ENCODE assay signal across 18 cellular contexts in genomic region chr1:39876136-39876535, GRCh38. TPM values are rescaled to one million over a fixed set of nuclear protein-coding genes. Genes with fewer than 3 reads are reported as not detected.
A peak's percentile ranks its signal among the peaks of the same experiment; 100 is the strongest.
DNase-seq lines count a peak whose midpoint lies in the region; ATAC-seq, FAIRE-seq and TF ChIP-seq lines count a peak whose summit lies in the region.
"Had no signal": no experiment of that assay in that cellular context is flagged by ENCODE, and none has a peak within 500 bp of the region (broad histone marks: within the 10 kb centered on the region; RNA-seq: fewer than 3 reads in every experiment).

No MANE protein-coding gene starts in this region.

- no peaks in the 10 kb centered on the region for H3K9me3 Mint-ChIP-seq in memory B cell

- peak overlapping the region; percentile 53 for H3K4me3 Mint-ChIP-seq in memory B cell
- H3K4me3 Mint-ChIP-seq: GM23338 had no signal

- peaks cover 3 to 24% (median 12%) of the 10 kb centered on the region in 11 experiments for H3K9me3 ChIP-seq in BLaER1 treated with 17β-estradiol and CSF1 and Interleukin-3, amounts not matched to agents 10 nM and 100 nM (replicated peaks in 1 of 11)
- H3K9me3 ChIP-seq in Loucy (ENCODE audit: insufficient read depth, low read depth, low read length) (no peaks in the 10 kb centered on the region), OCI-LY3 (ENCODE audit: insufficient read depth, low read length) (no peaks in the 10 kb centered on the region), HepG2 (ENCODE audit: low read length) (no peaks in the 10 kb centered on the region)
- H3K9me3 ChIP-seq: mucosa of descending colon had no signal

- POLR2A ChIA-PET in HepG2 (lab: Yijun Ruan, JAX): no interaction called here

- H4K20me1 ChIP-seq in BLaER1 treated with 17β-estradiol and CSF1 and Interleukin-3, amounts not matched to agents 10 nM and 100 nM: peaks cover 0 to 82% (median 7%) of the 10 kb centered on the region in 11 experiments; a peak in 9 of 22 replicates
- peaks cover 43% of the 10 kb centered on the region for H4K20me1 ChIP-seq in Loucy (ENCODE audit: insufficient read depth, low read length, poor library complexity, severe bottlenecking)
- peaks cover 20% of the 10 kb centered on the region for H4K20me1 ChIP-seq in OCI-LY3 (ENCODE audit: insufficient read depth, low read length)
- peaks cover 13% of the 10 kb centered on the region for H4K20me1 ChIP-seq in HepG2 (ENCODE audit: insufficient read depth, low read length)

- in situ Hi-C loops in HepG2 (cut with HindIII; ENCODE audit: extremely low pct_ligation_motif_present, low pct_unique_long_range_greater_than_20kb): no loop called here

- BruUV-seq in HepG2 (replicated peaks; lab: Mats Ljungman, UMichigan): no TSS peak

- H3K9ac ChIP-seq in BLaER1 treated with 17β-estradiol and CSF1 and Interleukin-3, amounts not matched to agents 10 nM and 100 nM: peak overlapping the region; percentile 20 to 77 (median 57); a peak in 16 of 22 replicates
- no peak overlapping the region for H3K9ac ChIP-seq in Loucy (ENCODE audit: low read depth, low read length, poor library complexity, severe bottlenecking)
- no peak overlapping the region for H3K9ac ChIP-seq in OCI-LY3 (ENCODE audit: low read length)
- H3K9ac ChIP-seq in HepG2 (ENCODE audit: insufficient read depth, low read depth, low read length): no peak overlapping the region

- no peak for TF ChIP-seq RAD21 in HepG2 (CRISPR knock-in tag; IDR thresholded peaks at IDR 0.05)

- H3K27me3 ChIP-seq in BLaER1 treated with 17β-estradiol and CSF1 and Interleukin-3, amounts not matched to agents 10 nM and 100 nM: no peaks in the 10 kb centered on the region
- H3K27me3 ChIP-seq in Loucy (ENCODE audit: insufficient read depth, low read length, poor library complexity, severe bottlenecking) (no peaks in the 10 kb centered on the region), OCI-LY3 (ENCODE audit: low read depth, low read length) (no peaks in the 10 kb centered on the region), HepG2 (ENCODE audit: control insufficient read depth in 1 of 2, insufficient read depth in 2 of 2, low read length in 2 of 2) (no peaks in the 10 kb centered on the region)

- peak overlapping the region; percentile 18 for H3K27ac Mint-ChIP-seq in memory B cell
- H3K27ac Mint-ChIP-seq: GM23338 had no signal

- H3K4me2 ChIP-seq in BLaER1 treated with 17β-estradiol and CSF1 and Interleukin-3, amounts not matched to agents 10 nM and 100 nM: peak overlapping the region; percentile 47 to 94 (median 86)
- H3K4me2 ChIP-seq in Loucy (ENCODE audit: low read depth, low read length, poor library complexity, severe bottlenecking): peak overlapping the region; percentile 4
- H3K4me2 ChIP-seq in OCI-LY3 (ENCODE audit: low read length): peak overlapping the region; percentile 26; the same call in 1 of the 2 replicates
- no peak overlapping the region for H3K4me2 ChIP-seq in HepG2 (ENCODE audit: low read depth, low read length)
- H3K4me2 ChIP-seq: GM23338 had no signal

- DNase-seq in memory B cell (ENCODE audit: low spot score in 2 of 2): no peak
- DNase-seq in stimulated activated CD4-positive, alpha-beta T cell treated with anti-CD3 and anti-CD28 coated beads, Interleukin-4, amount 100 ng/mL, for 1 hour: no peak
- DNase-seq in activated CD4-positive, alpha-beta T cell treated with anti-CD3 and anti-CD28 coated beads, Interleukin-2, amount 50 U/mL, for 4 hours: no peak
- DNase-seq in HepG2 (ENCODE audit: low spot score): no peak
- DNase-seq: ACHN, foreskin melanocyte, Karpas-422, mucosa of descending colon, NCI-H1436 treated with DMSO at 0.1 percent for 48 hours, nucleus accumbens, RPMI8226, T-helper 1 cell, WERI-Rb-1 had no signal

- no peak for TF ChIP-seq CTCF in Loucy (conservative IDR thresholded peaks at IDR 0.05; ENCODE audit: low read length)
- TF ChIP-seq CTCF in OCI-LY3 (IDR thresholded peaks at IDR 0.05; ENCODE audit: low read depth, low read length): no peak
- TF ChIP-seq CTCF in HepG2 (CRISPR knock-in tag; IDR thresholded peaks at IDR 0.05): no peak

- TF ChIP-seq POLR2A in HepG2 (IDR thresholded peaks at IDR 0.05; ENCODE audit: insufficient read depth in 1 of 2, low read depth in 2 of 2, low read length in 2 of 2): no peak

- H3K27me3 Mint-ChIP-seq in memory B cell: no peaks in the 10 kb centered on the region

- H3F3A ChIP-seq in Loucy (ENCODE audit: low read depth): no peaks in the 10 kb centered on the region; the same call in 1 of the 2 replicates

- H2AFZ ChIP-seq in Loucy (ENCODE audit: low read length): no peak overlapping the region
- no peak overlapping the region for H2AFZ ChIP-seq in OCI-LY3 (ENCODE audit: low read depth, low read length)
- H2AFZ ChIP-seq in HepG2 (ENCODE audit: low read length): no peak overlapping the region
- H2AFZ ChIP-seq: GM23338 had no signal

- peaks cover 33 to 92% (median 75%) of the 10 kb centered on the region in 10 experiments for H3K4me1 ChIP-seq in BLaER1 treated with 17β-estradiol and CSF1 and Interleukin-3, amounts not matched to agents 10 nM and 100 nM
- H3K4me1 ChIP-seq in Loucy (ENCODE audit: insufficient read depth, low read length, poor library complexity, severe bottlenecking): peaks cover 58% of the 10 kb centered on the region
- peaks cover 31% of the 10 kb centered on the region for H3K4me1 ChIP-seq in OCI-LY3 (ENCODE audit: low read length)
- peaks cover 59% of the 10 kb centered on the region for H3K4me1 ChIP-seq in HepG2 (ENCODE audit: insufficient read depth, low read length)

- H3K79me2 ChIP-seq in Loucy (ENCODE audit: insufficient read depth, low read length) (peaks cover 94% of the 10 kb centered on the region), OCI-LY3 (ENCODE audit: low read length) (peaks cover 98% of the 10 kb centered on the region), HepG2 (ENCODE audit: insufficient read depth, low read length) (peaks cover 88% of the 10 kb centered on the region)

- peak overlapping the region; percentile 63 to 91 (median 74) for H3K27ac ChIP-seq in BLaER1 treated with 17β-estradiol and CSF1 and Interleukin-3, amounts not matched to agents 10 nM and 100 nM
- H3K27ac ChIP-seq in OCI-LY3 (ENCODE audit: low read length) (no peak overlapping the region), HepG2 (ENCODE audit: extremely low read length, insufficient read depth, low read length) (no peak overlapping the region)
- H3K27ac ChIP-seq: WERI-Rb-1 had no signal

- TF ChIP-seq EP300 in HepG2 (IDR thresholded peaks at IDR 0.05; ENCODE audit: low read depth in 2 of 2, low read length in 2 of 2): no peak
- TF ChIP-seq EP300 in HepG2 (CRISPR knock-in tag; IDR thresholded peaks at IDR 0.05; ENCODE audit: borderline replicate concordance): no peak

- intact Hi-C loops in HepG2 (cut with micrococcal nuclease; ENCODE audit: unreplicated experiment): no loop called here

- peaks cover 39% of the 10 kb centered on the region for H3K4me1 Mint-ChIP-seq in memory B cell

- H3K9me2 ChIP-seq in Loucy (replicated peaks; ENCODE audit: low read depth, low read length): no peaks in the 10 kb centered on the region

- peaks cover 4% of the 10 kb centered on the region for H3K36me3 Mint-ChIP-seq in memory B cell

- H3K36me3 ChIP-seq in BLaER1 treated with 17β-estradiol and CSF1 and Interleukin-3, amounts not matched to agents 10 nM and 100 nM: peaks cover 2 to 90% (median 63%) of the 10 kb centered on the region in 11 experiments
- peaks cover 3% of the 10 kb centered on the region; the same call in 1 of the 2 replicates for H3K36me3 ChIP-seq in Loucy (ENCODE audit: insufficient read depth, low read length)
- H3K36me3 ChIP-seq in OCI-LY3 (replicated peaks; ENCODE audit: low read depth, low read length): peaks cover 13% of the 10 kb centered on the region
- peaks cover 0 to 17% of the 10 kb centered on the region in 2 experiments; a peak in 2 of 5 replicates for H3K36me3 ChIP-seq in HepG2 (replicated peaks in 1 of 2; ENCODE audit: control insufficient read depth in 1 of 2, insufficient read depth in 2 of 2, low read length in 2 of 2)

- H3K4me3 ChIP-seq in BLaER1 treated with 17β-estradiol and CSF1 and Interleukin-3, amounts not matched to agents 10 nM and 100 nM: peak overlapping the region in 5 of 10 experiments; percentile 19 to 48 (median 43); a peak in 11 of 20 replicates
- peak overlapping the region; percentile 26 for H3K4me3 ChIP-seq in Loucy (ENCODE audit: low read length, poor library complexity, severe bottlenecking)
- H3K4me3 ChIP-seq in OCI-LY3 (ENCODE audit: low read length): no peak overlapping the region
- no peak overlapping the region for H3K4me3 ChIP-seq in HepG2 (replicated peaks in 1 of 3; ENCODE audit: insufficient read depth in 1 of 3, low read depth in 2 of 3, low read length in 3 of 3)
- H3K4me3 ChIP-seq: GM23338, mucosa of descending colon had no signal

- CTCF ChIA-PET in HepG2 (lab: Yijun Ruan, JAX; ENCODE audit: low intra/inter-chr PET ratio, low total read pairs): no interaction called here

- no peak for FAIRE-seq in HepG2 (lab: Jason Lieb, UNC)

- peak; percentile 63 for ATAC-seq in memory B cell (ENCODE audit: low read depth)
- no peak for ATAC-seq in GM21576 (IDR thresholded peaks at IDR 0.05; ENCODE audit: unreplicated experiment)
- ATAC-seq in HepG2: no peak
- ATAC-seq: GM23338, mucosa of descending colon had no signal

RNA-seq across cellular contexts. Expression of gene TRIT1, which starts 7.2 kb away (rescaled TPM):
- total RNA-seq in HepG2 (2016; rRNA removed; fragmentation: Illumina TruSeq; extraction: Trizol): 20.4 and 20.7 TPM in 2 replicates
- total RNA-seq in HepG2 (2016; cell fraction: cytosol; rRNA removed; fragmentation: Illumina TruSeq; extraction: Trizol; ENCODE audit: low read depth): 6.6 and 8.1 TPM in 2 replicates
- 20.6 and 21.7 TPM in 2 replicates for total RNA-seq in HepG2 (2016; cell fraction: insoluble cytoplasmic fraction; rRNA removed; fragmentation: Illumina TruSeq; extraction: Trizol)
- 11.4 and 13.2 TPM in 2 replicates for total RNA-seq in HepG2 (2016; cell fraction: membrane; rRNA removed; fragmentation: Illumina TruSeq; extraction: Trizol)
- total RNA-seq in HepG2 (2016; cell fraction: nucleus; rRNA removed; fragmentation: Illumina TruSeq; extraction: Trizol): 24.7 and 29.2 TPM in 2 replicates
- polyA plus RNA-seq in HepG2 (2011; rRNA removed): 11.5 and 13.4 TPM in 2 replicates
- polyA plus RNA-seq in HepG2 (2011; cell fraction: cytosol; rRNA removed): 6.3 and 6.6 TPM in 2 replicates
- 11.5 and 15.4 TPM in 2 replicates for polyA plus RNA-seq in HepG2 (2011; cell fraction: nucleus; rRNA removed)
- 10.4 and 13.0 TPM in 2 replicates for polyA plus RNA-seq in HepG2 (2012)
- polyA plus RNA-seq in HepG2 (2016; cell fraction: cytosol; fragmentation: Illumina TruSeq; extraction: Trizol; ENCODE audit: low read depth): 2.8 and 4.0 TPM in 2 replicates
- polyA plus RNA-seq in HepG2 (2016; cell fraction: insoluble cytoplasmic fraction; fragmentation: Illumina TruSeq; extraction: Trizol; ENCODE audit: low read depth): 13.4 and 19.6 TPM in 2 replicates
- polyA plus RNA-seq in HepG2 (2016; cell fraction: membrane; fragmentation: Illumina TruSeq; extraction: Trizol; ENCODE audit: low read depth): 5.7 and 6.6 TPM in 2 replicates
- polyA plus RNA-seq in HepG2 (2016; cell fraction: nucleus; fragmentation: Illumina TruSeq; extraction: Trizol; ENCODE audit: insufficient read depth, low read depth): 46.0 and 50.5 TPM in 2 replicates
- 11.6 and 20.1 TPM in 2 replicates for polyA minus RNA-seq in HepG2 (2011; rRNA and poly(A)+ RNA removed; ENCODE audit: low replicate concordance)
- polyA minus RNA-seq in HepG2 (2011; cell fraction: cytosol; rRNA and poly(A)+ RNA removed): 5.3 and 8.4 TPM in 2 replicates
- polyA minus RNA-seq in HepG2 (2011; cell fraction: nucleus; rRNA and poly(A)+ RNA removed): 22.4 and 32.9 TPM in 2 replicates

RNA-seq across cellular contexts. Expression of gene MYCL, which starts 25.6 kb away (rescaled TPM):
- 0.31 and 0.42 TPM in 2 replicates for total RNA-seq in HepG2 (2016; rRNA removed; fragmentation: Illumina TruSeq; extraction: Trizol)
- total RNA-seq in HepG2 (2016; cell fraction: cytosol; rRNA removed; fragmentation: Illumina TruSeq; extraction: Trizol; ENCODE audit: low read depth): 0.20 and 0.26 TPM in 2 replicates
- total RNA-seq in HepG2 (2016; cell fraction: insoluble cytoplasmic fraction; rRNA removed; fragmentation: Illumina TruSeq; extraction: Trizol): 0.15 and 0.30 TPM in 2 replicates
- total RNA-seq in HepG2 (2016; cell fraction: membrane; rRNA removed; fragmentation: Illumina TruSeq; extraction: Trizol): 0.28 and 0.34 TPM in 2 replicates
- total RNA-seq in HepG2 (2016; cell fraction: nucleus; rRNA removed; fragmentation: Illumina TruSeq; extraction: Trizol): 0.38 and 0.62 TPM in 2 replicates
- 1.7 and 2.1 TPM in 2 replicates for polyA plus RNA-seq in HepG2 (2011; rRNA removed)
- polyA plus RNA-seq in HepG2 (2011; cell fraction: cytosol; rRNA removed): 1.7 and 2.2 TPM in 2 replicates
- polyA plus RNA-seq in HepG2 (2011; cell fraction: nucleus; rRNA removed): 0.77 and 1.6 TPM in 2 replicates
- polyA plus RNA-seq in HepG2 (2012): 4.1 and 5.6 TPM in 2 replicates
- 0.14 and 0.15 TPM in 2 replicates for polyA plus RNA-seq in HepG2 (2016; cell fraction: cytosol; fragmentation: Illumina TruSeq; extraction: Trizol; ENCODE audit: low read depth)
- polyA plus RNA-seq in HepG2 (2016; cell fraction: insoluble cytoplasmic fraction; fragmentation: Illumina TruSeq; extraction: Trizol; ENCODE audit: low read depth): 0.21 and 0.37 TPM in 2 replicates
- 0.28 and 0.40 TPM in 2 replicates for polyA plus RNA-seq in HepG2 (2016; cell fraction: membrane; fragmentation: Illumina TruSeq; extraction: Trizol; ENCODE audit: low read depth)
- polyA plus RNA-seq in HepG2 (2016; cell fraction: nucleus; fragmentation: Illumina TruSeq; extraction: Trizol; ENCODE audit: insufficient read depth, low read depth): 0.29 and 0.42 TPM in 2 replicates
- polyA minus RNA-seq in HepG2 (2011; rRNA and poly(A)+ RNA removed; ENCODE audit: low replicate concordance): 2.5 and 7.8 TPM in 2 replicates
- 0.79 and 1.5 TPM in 2 replicates for polyA minus RNA-seq in HepG2 (2011; cell fraction: cytosol; rRNA and poly(A)+ RNA removed)
- 1.3 and 3.1 TPM in 2 replicates for polyA minus RNA-seq in HepG2 (2011; cell fraction: nucleus; rRNA and poly(A)+ RNA removed)

Comparison
In these comparisons a context has a peak if more than half of its experiments do, and no peak if none do; other contexts are left out.
1. H3K27ac ChIP-seq: peak in BLaER1 treated with 17β-estradiol and CSF1 and Interleukin-3, amounts not matched to agents 10 nM and 100 nM (11 of 11); none in OCI-LY3 (single experiment) and HepG2 (single experiment).
2. H3K9ac ChIP-seq: peak in BLaER1 treated with 17β-estradiol and CSF1 and Interleukin-3, amounts not matched to agents 10 nM and 100 nM (11 of 11); none in Loucy (single experiment), OCI-LY3 (single experiment) and HepG2 (single experiment).